ENCODE assay signal across 21 cellular contexts in the genomic region with DNA sequence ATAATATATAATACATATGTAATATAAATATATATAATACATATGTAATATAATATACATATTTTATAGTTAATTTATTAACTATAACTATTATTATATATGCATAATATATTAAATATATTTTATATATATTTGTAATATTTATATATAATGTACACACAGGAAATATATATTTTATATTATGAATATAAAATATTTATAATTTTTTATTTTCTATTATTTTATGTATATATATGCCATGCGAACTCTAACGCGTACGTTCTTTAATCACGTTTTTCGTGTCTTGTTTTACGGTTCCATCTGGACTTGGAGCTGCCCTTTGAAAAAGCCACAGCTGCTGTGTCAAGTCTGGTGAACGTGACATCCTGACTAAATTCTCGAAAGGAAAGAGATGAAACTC.
"Had no signal": no experiment of that assay in that cellular context is flagged by ENCODE, and none has a peak within 500 bp of the region (broad histone marks: within the 10 kb centered on the region; RNA-seq: fewer than 3 reads in every experiment).

No MANE protein-coding gene starts in this region.

- FAIRE-seq: urothelium cell line had no signal

- H3K27ac ChIP-seq: dorsolateral prefrontal cortex, lower lobe of right lung, psoas muscle, sigmoid colon, thoracic aorta, tibial nerve, upper lobe of left lung had no signal

- H3K36me3 ChIP-seq: lower lobe of right lung, sigmoid colon, thoracic aorta, tibial nerve, upper lobe of left lung had no signal

- DNase-seq: dorsolateral prefrontal cortex; effector CD4-positive, alpha-beta T cell; hypothalamus; immature natural killer cell; islet precursor cell; kidney glomerular epithelial cell; left colon; left ventricle myocardium superior; lower lobe of right lung; naive thymus-derived CD8-positive, alpha-beta T cell; nephron progenitor cell; nucleus accumbens; posterior cingulate gyrus; psoas muscle; right cardiac atrium; sigmoid colon; stimulated activated naive B cell treated with anti-CD40 and anti-IgM and Interleukin-4, amounts not matched to agents 10 μg/mL and 1 μg/mL and 100 μg/mL, for 72 hours; upper lobe of left lung had no signal

- H3K4me1 ChIP-seq: lower lobe of right lung, psoas muscle, sigmoid colon, tibial nerve, upper lobe of left lung had no signal

- H3K4me3 ChIP-seq: dorsolateral prefrontal cortex, lower lobe of right lung, psoas muscle, sigmoid colon, thoracic aorta, tibial nerve, upper lobe of left lung had no signal

- H3K9me3 ChIP-seq: lower lobe of right lung, psoas muscle, sigmoid colon, thoracic aorta, upper lobe of left lung had no signal

- H3K27me3 ChIP-seq: dorsolateral prefrontal cortex, sigmoid colon, tibial nerve, upper lobe of left lung had no signal
